9 cellular contexts compared by ENCODE assay signal in genomic region chr3:31704651-31705179, GRCh38.
DNase-seq lines count a peak whose midpoint lies in the region; ATAC-seq and TF ChIP-seq lines count a peak whose summit lies in the region.
"Had no signal": no experiment of that assay in that cellular context is flagged by ENCODE, and none has a peak within 500 bp of the region (broad histone marks: within the 10 kb centered on the region; RNA-seq: fewer than 3 reads in every experiment).

No MANE protein-coding gene starts in this region.

- H3K9me3 ChIP-seq in Loucy (ENCODE audit: insufficient read depth, low read depth, low read length), result no peaks in the 10 kb centered on the region
- no peaks in the 10 kb centered on the region for H3K9me3 ChIP-seq in MM.1S (replicated peaks; ENCODE audit: insufficient read depth, low read length)

- H3K4me2 ChIP-seq in Loucy (ENCODE audit: low read depth, low read length, poor library complexity, severe bottlenecking) (no peak overlapping the region), MM.1S (ENCODE audit: low read depth, low read length) (no peak overlapping the region)

- no peak overlapping the region for H3K27ac ChIP-seq in MM.1S (ENCODE audit: low read length)

- TF ChIP-seq CTCF in Calu3 (IDR thresholded peaks at IDR 0.05; ENCODE audit: unreplicated experiment), result no peak
- TF ChIP-seq CTCF in Loucy (conservative IDR thresholded peaks at IDR 0.05; ENCODE audit: low read length), result peak; percentile 37
- no peak for TF ChIP-seq CTCF in retinal pigment epithelial cell (conservative IDR thresholded peaks at IDR 0.05; ENCODE audit: low read depth, low read length)
- TF ChIP-seq CTCF in MM.1S (IDR thresholded peaks at IDR 0.05; ENCODE audit: low read length), result no peak

- CTCF ChIA-PET in Calu3 (lab: Charles Lee), result interaction anchor here (0.6 to 0.7 kb wide), 3 partner anchors 18 to 279 kb away, joined by 3 to 4 read pairs (median 4); no protein-coding TSS in a partner anchor

- no peaks in the 10 kb centered on the region for H3K79me2 ChIP-seq in Loucy (ENCODE audit: insufficient read depth, low read length)
- no peaks in the 10 kb centered on the region for H3K79me2 ChIP-seq in MM.1S (ENCODE audit: low read length)

- H3K4me1 ChIP-seq in Loucy (ENCODE audit: insufficient read depth, low read length, poor library complexity, severe bottlenecking) (peaks cover 7% of the 10 kb centered on the region), MM.1S (ENCODE audit: low read length) (no peaks in the 10 kb centered on the region)

- peak overlapping the region; percentile 57 for H3K4me3 Mint-ChIP-seq in Calu3 (ENCODE audit: low read depth, unreplicated experiment)
- H3K4me3 Mint-ChIP-seq in naive thymus-derived CD8-positive, alpha-beta T cell, result no peak overlapping the region

- H3K9me2 ChIP-seq in Loucy (replicated peaks; ENCODE audit: low read depth, low read length) (no peaks in the 10 kb centered on the region), MM.1S (replicated peaks; ENCODE audit: insufficient read depth, low read length) (no peaks in the 10 kb centered on the region)

- no TSS peak for BruUV-seq in Calu3 (replicated peaks; lab: Mats Ljungman, UMichigan)

- POLR2A ChIA-PET in naive thymus-derived CD8-positive, alpha-beta T cell (lab: Charles Lee), result no interaction called here

- H3K36me3 Mint-ChIP-seq in Calu3 (ENCODE audit: insufficient read depth, unreplicated experiment), result peaks cover 13% of the 10 kb centered on the region
- no peaks in the 10 kb centered on the region for H3K36me3 Mint-ChIP-seq in naive thymus-derived CD8-positive, alpha-beta T cell

- H3K36me3 ChIP-seq in Loucy (ENCODE audit: insufficient read depth, low read length) (no peaks in the 10 kb centered on the region), MM.1S (replicated peaks; ENCODE audit: insufficient read depth, low read length) (no peaks in the 10 kb centered on the region)

- H3K27me3 ChIP-seq in Loucy (ENCODE audit: insufficient read depth, low read length, poor library complexity, severe bottlenecking) (no peaks in the 10 kb centered on the region), MM.1S (replicated peaks; ENCODE audit: insufficient read depth, low read length) (no peaks in the 10 kb centered on the region)

- DNase-seq in Calu3 (peak; percentile 82), dermis microvascular lymphatic vessel endothelial cell (ENCODE audit: low read depth in 2 of 2) (peak; percentile 31 to 87), retinal pigment epithelial cell (ENCODE audit: low read depth) (peak; percentile 50), OCI-M1 (lab: John Stamatoyannopoulos, UW) (no peak), iPS-NIHi7 (ENCODE audit: extremely low spot score) (no peak), MM.1S (no peak)
- DNase-seq in naive thymus-derived CD8-positive, alpha-beta T cell, result no peak

- H2AFZ ChIP-seq in Loucy (ENCODE audit: low read length), result 0 out of 2 replicates have a peak overlapping the region, but pooled peaks have one; percentile 20
- no peak overlapping the region for H2AFZ ChIP-seq in MM.1S (ENCODE audit: low read length)

- intact Hi-C loops in Calu3 (cut with micrococcal nuclease; ENCODE audit: unreplicated experiment), result no loop called here

- H3K4me3 ChIP-seq in Loucy (ENCODE audit: low read length, poor library complexity, severe bottlenecking), result no peak overlapping the region
- H3K4me3 ChIP-seq in retinal pigment epithelial cell (ENCODE audit: low read length), result peak overlapping the region; percentile 12
- no peak overlapping the region for H3K4me3 ChIP-seq in MM.1S (ENCODE audit: low read length)
- H3K4me3 ChIP-seq: skin epidermis had no signal

- H3K9ac ChIP-seq in Loucy (ENCODE audit: low read depth, low read length, poor library complexity, severe bottlenecking), result no peak overlapping the region
- H3K9ac ChIP-seq in MM.1S (ENCODE audit: low read length), result no peak overlapping the region

- peaks cover 21% of the 10 kb centered on the region for H3K4me1 Mint-ChIP-seq in Calu3 (ENCODE audit: low read depth, unreplicated experiment)
- peaks cover 0 to 5% (median 2%) of the 10 kb centered on the region in 4 donors for H3K4me1 Mint-ChIP-seq in naive thymus-derived CD8-positive, alpha-beta T cell

- ATAC-seq in naive thymus-derived CD8-positive, alpha-beta T cell, result no peak

- no peaks in the 10 kb centered on the region for H4K20me1 ChIP-seq in Loucy (ENCODE audit: insufficient read depth, low read length, poor library complexity, severe bottlenecking)
- H4K20me1 ChIP-seq in MM.1S (ENCODE audit: insufficient read depth, low read length), result no peaks in the 10 kb centered on the region

- H3K27ac Mint-ChIP-seq in Calu3 (ENCODE audit: unreplicated experiment), result peak overlapping the region; percentile 61
- no peak overlapping the region for H3K27ac Mint-ChIP-seq in naive thymus-derived CD8-positive, alpha-beta T cell

- H3F3A ChIP-seq in Loucy (ENCODE audit: low read depth) (no peaks in the 10 kb centered on the region), MM.1S (ENCODE audit: insufficient read depth, low read length) (no peaks in the 10 kb centered on the region)

- no peaks in the 10 kb centered on the region for H3K27me3 Mint-ChIP-seq in Calu3 (ENCODE audit: unreplicated experiment)
- H3K27me3 Mint-ChIP-seq in naive thymus-derived CD8-positive, alpha-beta T cell, result peaks cover 2 to 30% (median 9%) of the 10 kb centered on the region in 5 donors

- no peaks in the 10 kb centered on the region for H3K9me3 Mint-ChIP-seq in Calu3 (ENCODE audit: low read depth, unreplicated experiment)
- H3K9me3 Mint-ChIP-seq in naive thymus-derived CD8-positive, alpha-beta T cell, result no peaks in the 10 kb centered on the region

Comparison
In these comparisons a context has a peak if more than half of its experiments do, and no peak if none do; other contexts are left out.
1. DNase-seq: peak in Calu3 (single experiment), dermis microvascular lymphatic vessel endothelial cell (2 of 2) and retinal pigment epithelial cell (single experiment); none in OCI-M1 (single experiment), naive thymus-derived CD8-positive, alpha-beta T cell (0 of 10), iPS-NIHi7 (single experiment) and MM.1S (single experiment).